1 cellular context compared by ENCODE assay signal in the genomic region with DNA sequence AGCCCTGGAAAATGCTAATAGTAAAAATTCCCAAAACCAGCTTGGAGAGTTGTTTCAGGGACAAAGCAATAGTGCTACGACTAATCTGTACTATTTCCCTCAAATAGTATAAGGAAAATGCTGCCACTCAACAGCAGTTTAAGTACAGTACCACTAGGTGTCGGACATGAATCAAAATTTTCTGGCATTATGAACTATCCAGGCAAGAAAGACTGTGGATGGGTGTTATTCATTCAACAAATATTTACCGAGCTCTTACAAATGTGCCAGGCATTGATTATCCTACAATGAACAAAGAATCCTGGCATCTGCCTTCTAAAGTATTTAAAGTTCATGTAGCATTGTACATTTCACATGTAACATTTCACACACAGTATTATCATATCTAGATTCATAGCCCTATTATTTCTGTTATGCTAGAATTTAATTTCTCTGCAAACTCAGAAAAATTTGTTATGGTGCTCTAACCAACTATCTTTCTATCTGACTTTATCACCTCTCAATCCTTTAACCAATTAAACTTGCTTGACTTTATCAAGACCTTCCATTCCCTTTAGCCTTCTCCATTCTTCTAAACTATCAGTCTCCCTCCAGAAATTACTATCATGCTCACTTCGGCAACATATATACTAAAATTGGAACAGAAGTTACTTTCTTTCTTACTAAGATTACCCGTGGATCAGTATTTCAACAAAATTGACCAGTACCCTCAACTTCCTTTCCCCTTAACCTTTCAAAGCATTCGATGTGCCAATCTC.
TF ChIP-seq lines count a peak whose summit lies in the region.

No MANE protein-coding gene starts in this region.

TF ChIP-seq in K562, 482 proteins besides CTCF, POLR2A, EP300 and RAD21 (continued from another document and continues in another):
- TF ChIP-seq, protein P1, sequence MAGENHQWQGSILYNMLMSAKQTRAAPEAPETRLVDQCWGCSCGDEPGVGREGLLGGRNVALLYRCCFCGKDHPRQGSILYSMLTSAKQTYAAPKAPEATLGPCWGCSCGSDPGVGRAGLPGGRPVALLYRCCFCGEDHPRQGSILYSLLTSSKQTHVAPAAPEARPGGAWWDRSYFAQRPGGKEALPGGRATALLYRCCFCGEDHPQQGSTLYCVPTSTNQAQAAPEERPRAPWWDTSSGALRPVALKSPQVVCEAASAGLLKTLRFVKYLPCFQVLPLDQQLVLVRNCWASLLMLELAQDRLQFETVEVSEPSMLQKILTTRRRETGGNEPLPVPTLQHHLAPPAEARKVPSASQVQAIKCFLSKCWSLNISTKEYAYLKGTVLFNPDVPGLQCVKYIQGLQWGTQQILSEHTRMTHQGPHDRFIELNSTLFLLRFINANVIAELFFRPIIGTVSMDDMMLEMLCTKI (IDR thresholded peaks at IDR 0.05; ENCODE audit: partially characterized antibody): no peak
- TF ChIP-seq PHB2 (IDR thresholded peaks at IDR 0.05; ENCODE audit: low read depth) (no peak), NR2F6 (CRISPR knock-in tag; IDR thresholded peaks at IDR 0.05) (no peak), NONO (IDR thresholded peaks at IDR 0.05; ENCODE audit: low read depth in 2 of 2, low read length in 1 of 2) (no peak), ELF1 (tag; IDR thresholded peaks at IDR 0.05) (no peak), RNF2 (IDR thresholded peaks at IDR 0.05) (no peak), RAD51 (IDR thresholded peaks at IDR 0.05; ENCODE audit: borderline replicate concordance, low read depth) (no peak), TSC22D4 (tag; IDR thresholded peaks at IDR 0.05) (no peak), ZNF239 (CRISPR knock-in tag; IDR thresholded peaks at IDR 0.05) (no peak), SIRT6 (IDR thresholded peaks at IDR 0.05; ENCODE audit: low read depth, low read length) (no peak), ZNF217 (CRISPR knock-in tag; IDR thresholded peaks at IDR 0.05) (no peak), FOXM1 (IDR thresholded peaks at IDR 0.05; ENCODE audit: low read depth) (no peak), FOXM1 (CRISPR knock-in tag; IDR thresholded peaks at IDR 0.05; ENCODE audit: low read depth) (no peak), ZNF551 (CRISPR knock-in tag; IDR thresholded peaks at IDR 0.05) (no peak), ZFPM2 (CRISPR knock-in tag; IDR thresholded peaks at IDR 0.05) (no peak), RBM25 (IDR thresholded peaks at IDR 0.05; ENCODE audit: low read depth, low read length, severe bottlenecking) (peak; percentile 17), ZNF444 (CRISPR knock-in tag; IDR thresholded peaks at IDR 0.05) (no peak), PPARD (CRISPR knock-in tag; IDR thresholded peaks at IDR 0.05) (no peak), FOXA3 (CRISPR knock-in tag; conservative IDR thresholded peaks at IDR 0.05 in 1 of 2, IDR thresholded peaks at IDR 0.05 in 1 of 2) (no peak), ADNP (tag; IDR thresholded peaks at IDR 0.05) (no peak), ZNF3 (CRISPR knock-in tag; IDR thresholded peaks at IDR 0.05) (no peak; the same call in 1 of the 2 replicates), HDAC8 (tag; IDR thresholded peaks at IDR 0.05) (no peak), GATAD2B (IDR thresholded peaks at IDR 0.05; ENCODE audit: borderline replicate concordance) (peak; percentile 68; the same call in 1 of the 2 replicates), SMC3 (conservative IDR thresholded peaks at IDR 0.05; ENCODE audit: insufficient read depth, low read depth, low read length) (peak; percentile 59), CBX5 (IDR thresholded peaks at IDR 0.05; ENCODE audit: borderline replicate concordance, low read depth) (no peak), SLC30A9 (CRISPR knock-in tag; IDR thresholded peaks at IDR 0.05) (no peak), MYBL2 (IDR thresholded peaks at IDR 0.05; ENCODE audit: low read depth) (no peak), MYBL2 (CRISPR knock-in tag; IDR thresholded peaks at IDR 0.05; ENCODE audit: borderline replicate concordance) (no peak), CBFB (CRISPR knock-in tag; IDR thresholded peaks at IDR 0.05) (no peak), ARID2 (IDR thresholded peaks at IDR 0.05) (0 out of 2 replicates have a peak, but pooled peaks have one; percentile 5), ESRRA (IDR thresholded peaks at IDR 0.05; ENCODE audit: borderline replicate concordance, low read depth) (no peak)
- TF ChIP-seq, protein P2, sequence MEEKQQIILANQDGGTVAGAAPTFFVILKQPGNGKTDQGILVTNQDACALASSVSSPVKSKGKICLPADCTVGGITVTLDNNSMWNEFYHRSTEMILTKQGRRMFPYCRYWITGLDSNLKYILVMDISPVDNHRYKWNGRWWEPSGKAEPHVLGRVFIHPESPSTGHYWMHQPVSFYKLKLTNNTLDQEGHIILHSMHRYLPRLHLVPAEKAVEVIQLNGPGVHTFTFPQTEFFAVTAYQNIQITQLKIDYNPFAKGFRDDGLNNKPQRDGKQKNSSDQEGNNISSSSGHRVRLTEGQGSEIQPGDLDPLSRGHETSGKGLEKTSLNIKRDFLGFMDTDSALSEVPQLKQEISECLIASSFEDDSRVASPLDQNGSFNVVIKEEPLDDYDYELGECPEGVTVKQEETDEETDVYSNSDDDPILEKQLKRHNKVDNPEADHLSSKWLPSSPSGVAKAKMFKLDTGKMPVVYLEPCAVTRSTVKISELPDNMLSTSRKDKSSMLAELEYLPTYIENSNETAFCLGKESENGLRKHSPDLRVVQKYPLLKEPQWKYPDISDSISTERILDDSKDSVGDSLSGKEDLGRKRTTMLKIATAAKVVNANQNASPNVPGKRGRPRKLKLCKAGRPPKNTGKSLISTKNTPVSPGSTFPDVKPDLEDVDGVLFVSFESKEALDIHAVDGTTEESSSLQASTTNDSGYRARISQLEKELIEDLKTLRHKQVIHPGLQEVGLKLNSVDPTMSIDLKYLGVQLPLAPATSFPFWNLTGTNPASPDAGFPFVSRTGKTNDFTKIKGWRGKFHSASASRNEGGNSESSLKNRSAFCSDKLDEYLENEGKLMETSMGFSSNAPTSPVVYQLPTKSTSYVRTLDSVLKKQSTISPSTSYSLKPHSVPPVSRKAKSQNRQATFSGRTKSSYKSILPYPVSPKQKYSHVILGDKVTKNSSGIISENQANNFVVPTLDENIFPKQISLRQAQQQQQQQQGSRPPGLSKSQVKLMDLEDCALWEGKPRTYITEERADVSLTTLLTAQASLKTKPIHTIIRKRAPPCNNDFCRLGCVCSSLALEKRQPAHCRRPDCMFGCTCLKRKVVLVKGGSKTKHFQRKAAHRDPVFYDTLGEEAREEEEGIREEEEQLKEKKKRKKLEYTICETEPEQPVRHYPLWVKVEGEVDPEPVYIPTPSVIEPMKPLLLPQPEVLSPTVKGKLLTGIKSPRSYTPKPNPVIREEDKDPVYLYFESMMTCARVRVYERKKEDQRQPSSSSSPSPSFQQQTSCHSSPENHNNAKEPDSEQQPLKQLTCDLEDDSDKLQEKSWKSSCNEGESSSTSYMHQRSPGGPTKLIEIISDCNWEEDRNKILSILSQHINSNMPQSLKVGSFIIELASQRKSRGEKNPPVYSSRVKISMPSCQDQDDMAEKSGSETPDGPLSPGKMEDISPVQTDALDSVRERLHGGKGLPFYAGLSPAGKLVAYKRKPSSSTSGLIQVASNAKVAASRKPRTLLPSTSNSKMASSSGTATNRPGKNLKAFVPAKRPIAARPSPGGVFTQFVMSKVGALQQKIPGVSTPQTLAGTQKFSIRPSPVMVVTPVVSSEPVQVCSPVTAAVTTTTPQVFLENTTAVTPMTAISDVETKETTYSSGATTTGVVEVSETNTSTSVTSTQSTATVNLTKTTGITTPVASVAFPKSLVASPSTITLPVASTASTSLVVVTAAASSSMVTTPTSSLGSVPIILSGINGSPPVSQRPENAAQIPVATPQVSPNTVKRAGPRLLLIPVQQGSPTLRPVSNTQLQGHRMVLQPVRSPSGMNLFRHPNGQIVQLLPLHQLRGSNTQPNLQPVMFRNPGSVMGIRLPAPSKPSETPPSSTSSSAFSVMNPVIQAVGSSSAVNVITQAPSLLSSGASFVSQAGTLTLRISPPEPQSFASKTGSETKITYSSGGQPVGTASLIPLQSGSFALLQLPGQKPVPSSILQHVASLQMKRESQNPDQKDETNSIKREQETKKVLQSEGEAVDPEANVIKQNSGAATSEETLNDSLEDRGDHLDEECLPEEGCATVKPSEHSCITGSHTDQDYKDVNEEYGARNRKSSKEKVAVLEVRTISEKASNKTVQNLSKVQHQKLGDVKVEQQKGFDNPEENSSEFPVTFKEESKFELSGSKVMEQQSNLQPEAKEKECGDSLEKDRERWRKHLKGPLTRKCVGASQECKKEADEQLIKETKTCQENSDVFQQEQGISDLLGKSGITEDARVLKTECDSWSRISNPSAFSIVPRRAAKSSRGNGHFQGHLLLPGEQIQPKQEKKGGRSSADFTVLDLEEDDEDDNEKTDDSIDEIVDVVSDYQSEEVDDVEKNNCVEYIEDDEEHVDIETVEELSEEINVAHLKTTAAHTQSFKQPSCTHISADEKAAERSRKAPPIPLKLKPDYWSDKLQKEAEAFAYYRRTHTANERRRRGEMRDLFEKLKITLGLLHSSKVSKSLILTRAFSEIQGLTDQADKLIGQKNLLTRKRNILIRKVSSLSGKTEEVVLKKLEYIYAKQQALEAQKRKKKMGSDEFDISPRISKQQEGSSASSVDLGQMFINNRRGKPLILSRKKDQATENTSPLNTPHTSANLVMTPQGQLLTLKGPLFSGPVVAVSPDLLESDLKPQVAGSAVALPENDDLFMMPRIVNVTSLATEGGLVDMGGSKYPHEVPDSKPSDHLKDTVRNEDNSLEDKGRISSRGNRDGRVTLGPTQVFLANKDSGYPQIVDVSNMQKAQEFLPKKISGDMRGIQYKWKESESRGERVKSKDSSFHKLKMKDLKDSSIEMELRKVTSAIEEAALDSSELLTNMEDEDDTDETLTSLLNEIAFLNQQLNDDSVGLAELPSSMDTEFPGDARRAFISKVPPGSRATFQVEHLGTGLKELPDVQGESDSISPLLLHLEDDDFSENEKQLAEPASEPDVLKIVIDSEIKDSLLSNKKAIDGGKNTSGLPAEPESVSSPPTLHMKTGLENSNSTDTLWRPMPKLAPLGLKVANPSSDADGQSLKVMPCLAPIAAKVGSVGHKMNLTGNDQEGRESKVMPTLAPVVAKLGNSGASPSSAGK (IDR thresholded peaks at IDR 0.05): no peak
- TF ChIP-seq, protein P3, sequence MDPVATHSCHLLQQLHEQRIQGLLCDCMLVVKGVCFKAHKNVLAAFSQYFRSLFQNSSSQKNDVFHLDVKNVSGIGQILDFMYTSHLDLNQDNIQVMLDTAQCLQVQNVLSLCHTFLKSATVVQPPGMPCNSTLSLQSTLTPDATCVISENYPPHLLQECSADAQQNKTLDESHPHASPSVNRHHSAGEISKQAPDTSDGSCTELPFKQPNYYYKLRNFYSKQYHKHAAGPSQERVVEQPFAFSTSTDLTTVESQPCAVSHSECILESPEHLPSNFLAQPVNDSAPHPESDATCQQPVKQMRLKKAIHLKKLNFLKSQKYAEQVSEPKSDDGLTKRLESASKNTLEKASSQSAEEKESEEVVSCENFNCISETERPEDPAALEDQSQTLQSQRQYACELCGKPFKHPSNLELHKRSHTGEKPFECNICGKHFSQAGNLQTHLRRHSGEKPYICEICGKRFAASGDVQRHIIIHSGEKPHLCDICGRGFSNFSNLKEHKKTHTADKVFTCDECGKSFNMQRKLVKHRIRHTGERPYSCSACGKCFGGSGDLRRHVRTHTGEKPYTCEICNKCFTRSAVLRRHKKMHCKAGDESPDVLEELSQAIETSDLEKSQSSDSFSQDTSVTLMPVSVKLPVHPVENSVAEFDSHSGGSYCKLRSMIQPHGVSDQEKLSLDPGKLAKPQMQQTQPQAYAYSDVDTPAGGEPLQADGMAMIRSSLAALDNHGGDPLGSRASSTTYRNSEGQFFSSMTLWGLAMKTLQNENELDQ (CRISPR knock-in tag; IDR thresholded peaks at IDR 0.05; ENCODE audit: borderline replicate concordance): no peak
- TF ChIP-seq, protein P4, sequence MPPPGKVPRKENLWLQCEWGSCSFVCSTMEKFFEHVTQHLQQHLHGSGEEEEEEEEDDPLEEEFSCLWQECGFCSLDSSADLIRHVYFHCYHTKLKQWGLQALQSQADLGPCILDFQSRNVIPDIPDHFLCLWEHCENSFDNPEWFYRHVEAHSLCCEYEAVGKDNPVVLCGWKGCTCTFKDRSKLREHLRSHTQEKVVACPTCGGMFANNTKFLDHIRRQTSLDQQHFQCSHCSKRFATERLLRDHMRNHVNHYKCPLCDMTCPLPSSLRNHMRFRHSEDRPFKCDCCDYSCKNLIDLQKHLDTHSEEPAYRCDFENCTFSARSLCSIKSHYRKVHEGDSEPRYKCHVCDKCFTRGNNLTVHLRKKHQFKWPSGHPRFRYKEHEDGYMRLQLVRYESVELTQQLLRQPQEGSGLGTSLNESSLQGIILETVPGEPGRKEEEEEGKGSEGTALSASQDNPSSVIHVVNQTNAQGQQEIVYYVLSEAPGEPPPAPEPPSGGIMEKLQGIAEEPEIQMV (tag; conservative IDR thresholded peaks at IDR 0.05; ENCODE audit: low read depth): no peak
- TF ChIP-seq, protein P5, sequence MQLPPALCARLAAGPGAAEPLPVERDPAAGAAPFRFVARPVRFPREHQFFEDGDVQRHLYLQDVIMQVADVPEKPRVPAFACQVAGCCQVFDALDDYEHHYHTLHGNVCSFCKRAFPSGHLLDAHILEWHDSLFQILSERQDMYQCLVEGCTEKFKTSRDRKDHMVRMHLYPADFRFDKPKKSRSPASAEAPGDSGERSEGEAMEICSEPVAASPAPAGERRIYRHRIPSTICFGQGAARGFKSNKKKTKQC (CRISPR knock-in tag; IDR thresholded peaks at IDR 0.05): no peak
- TF ChIP-seq, protein P6, sequence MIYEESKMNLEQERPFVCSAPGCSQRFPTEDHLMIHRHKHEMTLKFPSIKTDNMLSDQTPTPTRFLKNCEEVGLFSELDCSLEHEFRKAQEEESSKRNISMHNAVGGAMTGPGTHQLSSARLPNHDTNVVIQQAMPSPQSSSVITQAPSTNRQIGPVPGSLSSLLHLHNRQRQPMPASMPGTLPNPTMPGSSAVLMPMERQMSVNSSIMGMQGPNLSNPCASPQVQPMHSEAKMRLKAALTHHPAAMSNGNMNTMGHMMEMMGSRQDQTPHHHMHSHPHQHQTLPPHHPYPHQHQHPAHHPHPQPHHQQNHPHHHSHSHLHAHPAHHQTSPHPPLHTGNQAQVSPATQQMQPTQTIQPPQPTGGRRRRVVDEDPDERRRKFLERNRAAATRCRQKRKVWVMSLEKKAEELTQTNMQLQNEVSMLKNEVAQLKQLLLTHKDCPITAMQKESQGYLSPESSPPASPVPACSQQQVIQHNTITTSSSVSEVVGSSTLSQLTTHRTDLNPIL (CRISPR knock-in tag; IDR thresholded peaks at IDR 0.05): no peak
- TF ChIP-seq, protein P7, sequence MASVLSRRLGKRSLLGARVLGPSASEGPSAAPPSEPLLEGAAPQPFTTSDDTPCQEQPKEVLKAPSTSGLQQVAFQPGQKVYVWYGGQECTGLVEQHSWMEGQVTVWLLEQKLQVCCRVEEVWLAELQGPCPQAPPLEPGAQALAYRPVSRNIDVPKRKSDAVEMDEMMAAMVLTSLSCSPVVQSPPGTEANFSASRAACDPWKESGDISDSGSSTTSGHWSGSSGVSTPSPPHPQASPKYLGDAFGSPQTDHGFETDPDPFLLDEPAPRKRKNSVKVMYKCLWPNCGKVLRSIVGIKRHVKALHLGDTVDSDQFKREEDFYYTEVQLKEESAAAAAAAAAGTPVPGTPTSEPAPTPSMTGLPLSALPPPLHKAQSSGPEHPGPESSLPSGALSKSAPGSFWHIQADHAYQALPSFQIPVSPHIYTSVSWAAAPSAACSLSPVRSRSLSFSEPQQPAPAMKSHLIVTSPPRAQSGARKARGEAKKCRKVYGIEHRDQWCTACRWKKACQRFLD (CRISPR knock-in tag; IDR thresholded peaks at IDR 0.05): no peak
